ENCODE assay signal across 19 cellular contexts in genomic region chr15:75232826-75233503, GRCh38. TPM values are rescaled to one million over a fixed set of nuclear protein-coding genes. Genes with fewer than 3 reads are reported as not detected.
"Had no signal": no experiment of that assay in that cellular context is flagged by ENCODE, and none has a peak within 500 bp of the region (broad histone marks: within the 10 kb centered on the region; RNA-seq: fewer than 3 reads in every experiment).

No MANE protein-coding gene starts in this region.

- H3K27ac Mint-ChIP-seq: activated naive CD8-positive, alpha-beta T cell; memory B cell had no signal

- DNase-seq: activated CD4-positive, alpha-beta T cell treated with anti-CD3 and anti-CD28 coated beads for 4 hours; activated gamma-delta T cell; activated T-cell treated with anti-CD3 and anti-CD28 coated beads for 4 hours; anterior cingulate cortex; stimulated activated CD4-positive, alpha-beta T cell treated with anti-CD3 and anti-CD28 coated beads, Interleukin-4, amount 100 ng/mL, for 4 hours; stomach; SW 1271; T1000; uterus had no signal

- H3K4me3 Mint-ChIP-seq: activated naive CD8-positive, alpha-beta T cell; memory B cell had no signal

- H3K4me1 ChIP-seq: stomach, uterus had no signal

- H3K9me3 Mint-ChIP-seq: memory B cell had no signal

- H3K36me3 ChIP-seq: stomach, uterus had no signal

- H3K36me3 Mint-ChIP-seq: activated naive CD8-positive, alpha-beta T cell; memory B cell had no signal

- H3K4me3 ChIP-seq: stomach, uterus had no signal

- H3K9me3 ChIP-seq: stomach, uterus had no signal

- H3K27ac ChIP-seq: parathyroid adenoma, stomach, uterus, VCaP had no signal

RNA-seq across cellular contexts. Expression of gene GOLGA6C, which starts 25.2 kb away (rescaled TPM):
- total RNA-seq: cerebellum, dermis microvascular lymphatic vessel endothelial cell, esophagus mucosa, glomerular endothelial cell, skeletal muscle tissue, stomach, uterus had no signal
- polyA plus RNA-seq: neural cell, stomach had no signal

RNA-seq across cellular contexts. Expression of gene C15orf39, which starts 31.3 kb away (rescaled TPM):
- polyA plus RNA-seq: neural cell had no signal

RNA-seq across cellular contexts. Expression of gene GOLGA6D, which starts 49.7 kb away (rescaled TPM):
- total RNA-seq: cerebellum, dermis microvascular lymphatic vessel endothelial cell, esophagus mucosa, glomerular endothelial cell, uterus had no signal
- polyA plus RNA-seq: neural cell had no signal
